19 cellular contexts compared by ENCODE assay signal in the genomic region with DNA sequence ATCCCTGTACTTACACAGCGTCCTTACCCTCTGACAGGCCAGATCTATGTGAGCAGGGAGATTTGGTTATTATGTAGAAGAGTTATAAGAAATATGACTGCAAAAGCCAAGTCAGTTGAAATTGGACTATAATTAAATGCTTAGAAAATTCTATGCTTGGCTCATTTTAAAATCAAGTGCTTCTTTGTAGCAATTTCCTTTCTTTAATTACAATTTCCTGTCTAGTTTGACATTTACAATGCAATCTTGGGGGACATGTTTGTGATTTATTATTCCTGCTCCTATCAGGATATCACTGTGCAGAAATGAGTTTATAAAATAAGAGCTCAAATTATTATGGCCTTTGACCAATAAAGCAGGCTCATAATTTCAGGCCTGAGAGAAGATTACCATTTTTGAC.
"Had no signal": no experiment of that assay in that cellular context is flagged by ENCODE, and none has a peak within 500 bp of the region (broad histone marks: within the 10 kb centered on the region; RNA-seq: fewer than 3 reads in every experiment).

No MANE protein-coding gene starts in this region.

- H3K27ac ChIP-seq: SJSA1 had no signal

- DNase-seq: KBM-7; MV-4-11; NCI-H1048; NCI-H146; NCI-H1694 treated with DMSO at 0.1 percent for 48 hours; NCI-H1930; NCI-H2081; NCI-H2171; NCI-H226; NCI-H446 treated with DMSO at 0.1 percent for 48 hours; NCI-H510A treated with DMSO at 0.1 percent for 48 hours; NCI-H526; NCI-H748 treated with DMSO at 0.1 percent for 48 hours; NK-92 treated with Interleukin-12 subunit alpha and Interleukin-12 subunit beta, amount 100 ng/mL, for 24 hours; Right ventricle myocardium superior; RPMI8226; SIG-M5; T-helper 2 cell had no signal

- H3K9me3 ChIP-seq: SJSA1 had no signal

- H3K36me3 ChIP-seq: SJSA1 had no signal

- H3K4me3 ChIP-seq: SJSA1 had no signal

- H3K4me1 ChIP-seq: SJSA1 had no signal
